8 cellular contexts compared by ENCODE assay signal in genomic region chr5:93578813-93579560, GRCh38. TPM values are rescaled to one million over a fixed set of nuclear protein-coding genes. Genes with fewer than 3 reads are reported as not detected.
DNase-seq lines count a peak whose midpoint lies in the region; ATAC-seq and TF ChIP-seq lines count a peak whose summit lies in the region.

No MANE protein-coding gene starts in this region.

- H3K27ac ChIP-seq in body of pancreas (peak overlapping the region in 3 of 4 donors; percentile 39 to 60 (median 50)), lower lobe of right lung (peak overlapping the region; percentile 89), thyroid gland (peak overlapping the region; percentile 57 to 78 (median 71))

- TF ChIP-seq CTCF in body of pancreas (IDR thresholded peaks at IDR 0.05) (no peak), lower lobe of right lung (IDR thresholded peaks at IDR 0.05) (no peak), thyroid gland (IDR thresholded peaks at IDR 0.05) (no peak)

- H3K36me3 ChIP-seq in body of pancreas (replicated peaks in 1 of 2; ENCODE audit: insufficient read depth in 1 of 2, low read depth in 2 of 2), result no peaks in the 10 kb centered on the region
- no peaks in the 10 kb centered on the region for H3K36me3 ChIP-seq in lower lobe of right lung
- H3K36me3 ChIP-seq in thyroid gland, result no peaks in the 10 kb centered on the region

- TF ChIP-seq POLR2A in body of pancreas (IDR thresholded peaks at IDR 0.05), result no peak
- TF ChIP-seq POLR2A in thyroid gland (IDR thresholded peaks at IDR 0.05), result no peak

- H3K27me3 ChIP-seq in body of pancreas, result peaks cover 0 to 8% of the 10 kb centered on the region in 2 donors
- H3K27me3 ChIP-seq in lower lobe of right lung (ENCODE audit: low read depth), result peaks cover 81% of the 10 kb centered on the region
- H3K27me3 ChIP-seq in thyroid gland, result no peaks in the 10 kb centered on the region

- ATAC-seq in body of pancreas (no peak), lower lobe of right lung (peak; percentile 25 to 47)

- intact Hi-C loops in body of pancreas (cut with DNase I), result no loop called here
- intact Hi-C loops in lower lobe of right lung (cut with DNase I), result no loop called here
- intact Hi-C loops in thyroid gland (cut with DNase I), result loop anchor here (10.0 kb wide), 1 partner anchor 494 kb away; no protein-coding TSS in a partner anchor

- DNase-seq in NCI-H82 (lab: John Stamatoyannopoulos, UW), result peak; percentile 10
- no peak for DNase-seq in NCI-H82 treated with DMSO at 0.1 percent for 48 hours (lab: John Stamatoyannopoulos, UW; ENCODE audit: unreplicated experiment)
- peak in 2 of 4 donors; percentile 19 to 39 for DNase-seq in body of pancreas
- DNase-seq in lower lobe of right lung, result peak; percentile 62
- DNase-seq in thyroid gland, result peak in 1 of 2 donors; percentile 24
- no peak for DNase-seq in NCI-H1048 (lab: John Stamatoyannopoulos, UW)
- no peak for DNase-seq in 8988T
- DNase-seq in epidermal melanocyte (ENCODE audit: insufficient read length, low spot score), result no peak

- H3K4me1 ChIP-seq in body of pancreas (peaks cover 45% of the 10 kb centered on the region), lower lobe of right lung (peaks cover 52% of the 10 kb centered on the region), thyroid gland (peaks cover 22 to 23% of the 10 kb centered on the region in 2 donors)

- WGBS in body of pancreas, 2 donors, result 22 to 77% methylated on average over 3 to 35 of the region's 35 CpGs
- 8 to 22% methylated on average over 13 to 28 of the region's 35 CpGs for WGBS in thyroid gland, 2 donors

- H3K4me3 ChIP-seq in body of pancreas (no peak overlapping the region), lower lobe of right lung (peak overlapping the region; percentile 72), thyroid gland (replicated peaks in 1 of 3) (peak overlapping the region in 2 of 3 donors; percentile 48 to 61)

- H3K9me3 ChIP-seq in body of pancreas (no peaks in the 10 kb centered on the region), lower lobe of right lung (no peaks in the 10 kb centered on the region), thyroid gland (no peaks in the 10 kb centered on the region)

RNA-seq across cellular contexts. Expression of gene NR2F1-AS1, which starts 2.0 kb away (rescaled TPM):
- 1 to 10 TPM; 4.9 to 5.3 TPM for total RNA-seq in body of pancreas
- total RNA-seq in lower lobe of right lung, result 11.1 TPM
- total RNA-seq in thyroid gland, result 10 to 100 TPM in 2 of 4 donors, 1 to 10 TPM in 2; 4.1 to 13.8 (median 10.1) TPM

RNA-seq across cellular contexts. Expression of gene NR2F1, which starts 4.0 kb away (rescaled TPM):
- total RNA-seq in body of pancreas (10 to 100 TPM; 16.9 to 33.0 TPM), lower lobe of right lung (42.6 TPM), thyroid gland (10 to 100 TPM; 25.8 to 43.3 (median 37.5) TPM)

Comparison
In these comparisons a context has a peak if more than half of its experiments do, and no peak if none do; other contexts are left out.
1. DNase-seq: peak in NCI-H82 (single experiment) and lower lobe of right lung (single experiment); none in NCI-H82 treated with DMSO at 0.1 percent for 48 hours (single experiment), NCI-H1048 (single experiment), 8988T (single experiment) and epidermal melanocyte (single experiment).
2. H3K4me3 ChIP-seq: peak in lower lobe of right lung (single experiment) and thyroid gland (2 of 3); none in body of pancreas (0 of 2).
3. Peak in every context shown above with its lines, with median percentiles within 50 percentile points of each other: H3K27ac ChIP-seq.